14 cellular contexts compared by ENCODE assay signal in genomic region chr5:178357127-178357526, GRCh38.
DNase-seq lines count a peak whose midpoint lies in the region; ATAC-seq, FAIRE-seq and TF ChIP-seq lines count a peak whose summit lies in the region.
"Had no signal": no experiment of that assay in that cellular context is flagged by ENCODE, and none has a peak within 500 bp of the region (broad histone marks: within the 10 kb centered on the region; RNA-seq: fewer than 3 reads in every experiment).

No MANE protein-coding gene starts in this region.

- H3K4me3 Mint-ChIP-seq in endothelial cell (ENCODE audit: unreplicated experiment), result peak overlapping the region; percentile 34
- H3K4me3 Mint-ChIP-seq in stimulated activated memory B cell treated with anti-CD40 and anti-IgM and Interleukin-4, amounts not matched to agents 10 μg/mL and 1 μg/mL and 100 μg/mL, for 72 hours, result peak overlapping the region; percentile 19
- H3K4me3 Mint-ChIP-seq in T-helper 2 cell treated with Interferon-gamma antibody and Interleukin-4, amounts not matched to agents 5 μg/mL and 100 μg/mL, for 36 hours, result no peak overlapping the region

- peaks cover 5% of the 10 kb centered on the region for H3K36me3 Mint-ChIP-seq in endothelial cell (ENCODE audit: low read depth, unreplicated experiment)
- H3K36me3 Mint-ChIP-seq in stimulated activated memory B cell treated with anti-CD40 and anti-IgM and Interleukin-4, amounts not matched to agents 10 μg/mL and 1 μg/mL and 100 μg/mL, for 72 hours, result no peaks in the 10 kb centered on the region
- no peaks in the 10 kb centered on the region for H3K36me3 Mint-ChIP-seq in T-helper 2 cell treated with Interferon-gamma antibody and Interleukin-4, amounts not matched to agents 5 μg/mL and 100 μg/mL, for 36 hours (ENCODE audit: low read depth)

- H3K9ac ChIP-seq in NT2/D1 (ENCODE audit: insufficient read length, low read depth), result peak overlapping the region; percentile 82
- H3K9ac ChIP-seq in liver (ENCODE audit: low read depth in 1 of 2, low read length in 2 of 2), result no peak overlapping the region

- 37% methylated on average over 13 of the region's 13 CpGs for WGBS in liver

- no peak for TF ChIP-seq POLR2A in GM12891 (IDR thresholded peaks at IDR 0.05; ENCODE audit: low read depth, low read length)

- no peak overlapping the region for H3K27ac Mint-ChIP-seq in endothelial cell (ENCODE audit: unreplicated experiment)
- H3K27ac Mint-ChIP-seq in stimulated activated memory B cell treated with anti-CD40 and anti-IgM and Interleukin-4, amounts not matched to agents 10 μg/mL and 1 μg/mL and 100 μg/mL, for 72 hours, result peak overlapping the region; percentile 1
- no peak overlapping the region for H3K27ac Mint-ChIP-seq in T-helper 2 cell treated with Interferon-gamma antibody and Interleukin-4, amounts not matched to agents 5 μg/mL and 100 μg/mL, for 36 hours

- no peaks in the 10 kb centered on the region for H3K9me3 Mint-ChIP-seq in endothelial cell (ENCODE audit: unreplicated experiment)
- peaks cover 8% of the 10 kb centered on the region for H3K9me3 Mint-ChIP-seq in stimulated activated memory B cell treated with anti-CD40 and anti-IgM and Interleukin-4, amounts not matched to agents 10 μg/mL and 1 μg/mL and 100 μg/mL, for 72 hours
- peaks cover 6% of the 10 kb centered on the region for H3K9me3 Mint-ChIP-seq in T-helper 2 cell treated with Interferon-gamma antibody and Interleukin-4, amounts not matched to agents 5 μg/mL and 100 μg/mL, for 36 hours

- peak in 1 of 2 donors; percentile 11 for TF ChIP-seq RAD21 in liver (IDR thresholded peaks at IDR 0.05)

- peaks cover 3% of the 10 kb centered on the region for H3K27me3 ChIP-seq in NT2/D1 (ENCODE audit: insufficient read depth, insufficient read length)
- no peaks in the 10 kb centered on the region for H3K27me3 ChIP-seq in liver (ENCODE audit: control insufficient read depth in 4 of 4, insufficient read depth in 4 of 4, low read length in 3 of 4)
- H3K27me3 ChIP-seq: foreskin keratinocyte had no signal

- TF ChIP-seq CTCF in endothelial cell (IDR thresholded peaks at IDR 0.05; ENCODE audit: unreplicated experiment), result no peak
- no peak for TF ChIP-seq CTCF in liver (IDR thresholded peaks at IDR 0.05; ENCODE audit: low read depth, low read length, missing input control)

- DNase-seq in NT2/D1 (ENCODE audit: low read depth, low spot score) (peak; percentile 36), endothelial cell (ENCODE audit: low spot score) (peak; percentile 28), GM12891 (ENCODE audit: insufficient read length, low spot score) (no peak), NOMO-1 (lab: John Stamatoyannopoulos, UW; ENCODE audit: unreplicated experiment in 2 of 2) (no peak)
- DNase-seq in T-helper 2 cell treated with Interferon-gamma antibody and Interleukin-4, amounts not matched to agents 5 μg/mL and 100 μg/mL, for 36 hours (ENCODE audit: low spot score), result no peak
- DNase-seq: activated CD4-positive, alpha-beta T cell treated with anti-CD3 and anti-CD28 coated beads, Interleukin-2, amount 50 U/mL, for 4 hours; COR-L47; foreskin keratinocyte; NCI-H446 had no signal

- peaks cover 1% of the 10 kb centered on the region for H3K27me3 Mint-ChIP-seq in endothelial cell (ENCODE audit: unreplicated experiment)
- peaks cover 29% of the 10 kb centered on the region for H3K27me3 Mint-ChIP-seq in stimulated activated memory B cell treated with anti-CD40 and anti-IgM and Interleukin-4, amounts not matched to agents 10 μg/mL and 1 μg/mL and 100 μg/mL, for 72 hours
- H3K27me3 Mint-ChIP-seq in T-helper 2 cell treated with Interferon-gamma antibody and Interleukin-4, amounts not matched to agents 5 μg/mL and 100 μg/mL, for 36 hours (ENCODE audit: low read depth), result peaks cover 8% of the 10 kb centered on the region

- ATAC-seq in stimulated activated memory B cell treated with anti-CD40 and anti-IgM and Interleukin-4, amounts not matched to agents 10 μg/mL and 1 μg/mL and 100 μg/mL, for 72 hours, result peak; percentile 49
- no peak for ATAC-seq in HG02571 (IDR thresholded peaks at IDR 0.05; ENCODE audit: unreplicated experiment)
- ATAC-seq: foreskin keratinocyte had no signal

- H3K36me3 ChIP-seq in NT2/D1 (ENCODE audit: insufficient read depth, insufficient read length, low read length), result no peaks in the 10 kb centered on the region
- H3K36me3 ChIP-seq in liver (ENCODE audit: control insufficient read depth in 4 of 4, insufficient read depth in 3 of 4, low read depth in 1 of 4, low read length in 3 of 4), result no peaks in the 10 kb centered on the region

- H3K9me3 ChIP-seq in NT2/D1 (ENCODE audit: insufficient read depth, low read length) (no peaks in the 10 kb centered on the region), liver (ENCODE audit: control insufficient read depth in 4 of 4, low read length in 3 of 4) (no peaks in the 10 kb centered on the region)

- H3K4me1 ChIP-seq in NT2/D1 (ENCODE audit: insufficient read depth, insufficient read length), result peaks cover 12% of the 10 kb centered on the region
- H3K4me1 ChIP-seq in liver (ENCODE audit: control insufficient read depth in 4 of 4, insufficient read depth in 4 of 4, low read length in 3 of 4), result peaks cover 3 to 11% (median 4%) of the 10 kb centered on the region in 4 donors
- H3K4me1 ChIP-seq: foreskin keratinocyte had no signal

- H3K4me1 Mint-ChIP-seq in endothelial cell (ENCODE audit: unreplicated experiment), result peaks cover 31% of the 10 kb centered on the region
- peaks cover 24% of the 10 kb centered on the region for H3K4me1 Mint-ChIP-seq in stimulated activated memory B cell treated with anti-CD40 and anti-IgM and Interleukin-4, amounts not matched to agents 10 μg/mL and 1 μg/mL and 100 μg/mL, for 72 hours
- no peaks in the 10 kb centered on the region for H3K4me1 Mint-ChIP-seq in T-helper 2 cell treated with Interferon-gamma antibody and Interleukin-4, amounts not matched to agents 5 μg/mL and 100 μg/mL, for 36 hours (ENCODE audit: low read depth)

- H3K4me3 ChIP-seq in NT2/D1 (ENCODE audit: insufficient read length, low read depth) (peak overlapping the region; percentile 36), liver (ENCODE audit: low read depth in 1 of 3, low read length in 3 of 3) (no peak overlapping the region)
- H3K4me3 ChIP-seq: SK-N-MC had no signal

- no peak for FAIRE-seq in GM12891 (lab: Jason Lieb, UNC)
- FAIRE-seq: colon had no signal

- no peak overlapping the region for H3K27ac ChIP-seq in liver (ENCODE audit: low read depth in 1 of 2, low read length in 2 of 2)
- H3K27ac ChIP-seq: foreskin keratinocyte, SK-N-MC had no signal

TF ChIP-seq in liver, 16 proteins besides CTCF, POLR2A, EP300 and RAD21 (continues in another document):
- TF ChIP-seq HNF4G (IDR thresholded peaks at IDR 0.05) (no peak), NR2F2 (IDR thresholded peaks at IDR 0.05) (peak; percentile 100), FOXA1 (IDR thresholded peaks at IDR 0.05) (no peak), FOXA2 (IDR thresholded peaks at IDR 0.05) (no peak), HNF4A (conservative IDR thresholded peaks at IDR 0.05) (no peak), TAF1 (conservative IDR thresholded peaks at IDR 0.05) (no peak), RXRA (IDR thresholded peaks at IDR 0.05) (peak in 1 of 2 donors; percentile 35), ATF3 (IDR thresholded peaks at IDR 0.05) (no peak)

TF ChIP-seq in GM12891, 5 proteins besides CTCF, POLR2A, EP300 and RAD21:
- TF ChIP-seq SPI1 (IDR thresholded peaks at IDR 0.05; ENCODE audit: low read depth, low read length) (no peak), POU2F2 (IDR thresholded peaks at IDR 0.05; ENCODE audit: low read depth, low read length) (no peak), TAF1 (IDR thresholded peaks at IDR 0.05; ENCODE audit: low read depth, low read length) (no peak), POLR2AphosphoS5 (IDR thresholded peaks at IDR 0.05; ENCODE audit: low read depth, low read length) (no peak), PAX5 (IDR thresholded peaks at IDR 0.05; ENCODE audit: insufficient read depth, low read length, severe bottlenecking) (no peak)
TF ChIP-seq in GM12891: peak in this region for 0.

Comparison
In these comparisons a context has a peak if more than half of its experiments do, and no peak if none do; other contexts are left out.
1. DNase-seq: peak in NT2/D1 (single experiment) and endothelial cell (single experiment); none in GM12891 (single experiment), T-helper 2 cell treated with Interferon-gamma antibody and Interleukin-4, amounts not matched to agents 5 μg/mL and 100 μg/mL, for 36 hours (single experiment) and NOMO-1 (0 of 2).